Comparison of ENCODE assay signal across 16 cellular contexts in genomic region chr15:60519218-60519617, GRCh38. TPM values are rescaled to one million over a fixed set of nuclear protein-coding genes. Genes with fewer than 3 reads are reported as not detected.
DNase-seq lines count a peak whose midpoint lies in the region; ATAC-seq and TF ChIP-seq lines count a peak whose summit lies in the region.
"Had no signal": no experiment of that assay in that cellular context is flagged by ENCODE, and none has a peak within 500 bp of the region (broad histone marks: within the 10 kb centered on the region; RNA-seq: fewer than 3 reads in every experiment).

No MANE protein-coding gene starts in this region.

- H3K27me3 ChIP-seq in CD8-positive, alpha-beta memory T cell (ENCODE audit: insufficient read depth, low read length, poor library complexity, severe bottlenecking), result no peaks in the 10 kb centered on the region
- H3K27me3 ChIP-seq in PC-3 (ENCODE audit: low read length), result no peaks in the 10 kb centered on the region
- H3K27me3 ChIP-seq in naive thymus-derived CD4-positive, alpha-beta T cell (ENCODE audit: control insufficient read depth in 2 of 2, insufficient read depth in 2 of 2, low read length in 2 of 2), result no peaks in the 10 kb centered on the region
- H3K27me3 ChIP-seq: vagina had no signal

- peak overlapping the region; percentile 73 for H3K9ac ChIP-seq in PC-3 (ENCODE audit: low read length)

- peaks cover 14% of the 10 kb centered on the region for H3K4me1 ChIP-seq in CD8-positive, alpha-beta memory T cell (ENCODE audit: insufficient read depth, low read length)
- peaks cover 44% of the 10 kb centered on the region for H3K4me1 ChIP-seq in PC-3 (ENCODE audit: insufficient read depth, low read length)
- H3K4me1 ChIP-seq in naive thymus-derived CD4-positive, alpha-beta T cell (ENCODE audit: control insufficient read depth in 2 of 2, insufficient read depth in 2 of 2, low read length in 2 of 2), result peaks cover 7 to 13% of the 10 kb centered on the region in 2 donors

- no TSS peak for BruUV-seq in PC-3 (replicated peaks; lab: Mats Ljungman, UMichigan)

- H4K20me1 ChIP-seq in PC-3 (ENCODE audit: low read length), result no peaks in the 10 kb centered on the region

- H3K79me2 ChIP-seq in PC-3 (ENCODE audit: low read length), result no peaks in the 10 kb centered on the region

- H3K36me3 Mint-ChIP-seq in CD8-positive, alpha-beta memory T cell, result peaks cover 4 to 72% (median 17%) of the 10 kb centered on the region in 3 donors
- H3K36me3 Mint-ChIP-seq in naive thymus-derived CD4-positive, alpha-beta T cell, result peaks cover 4 to 34% (median 21%) of the 10 kb centered on the region in 5 donors

- H3K9me2 ChIP-seq in PC-3 (replicated peaks; ENCODE audit: low read length), result no peaks in the 10 kb centered on the region

- peaks cover 18% of the 10 kb centered on the region for H3K36me3 ChIP-seq in CD8-positive, alpha-beta memory T cell (ENCODE audit: insufficient read depth, low read length)
- no peaks in the 10 kb centered on the region for H3K36me3 ChIP-seq in PC-3 (ENCODE audit: low read depth, low read length)
- H3K36me3 ChIP-seq in naive thymus-derived CD4-positive, alpha-beta T cell (ENCODE audit: control insufficient read depth in 2 of 3, insufficient read depth in 3 of 3, low read length in 3 of 3), result peaks cover 6 to 10% (median 9%) of the 10 kb centered on the region in 3 experiments

- CTCF ChIA-PET in CD8-positive, alpha-beta memory T cell (lab: Charles Lee), result interaction anchor here (2.2 to 2.9 kb wide), 3 partner anchors 12 to 31 kb away, joined by 9 to 17 read pairs (median 15); no protein-coding TSS in a partner anchor
- CTCF ChIA-PET in PC-3 (lab: Charles Lee), result no interaction called here
- CTCF ChIA-PET in naive thymus-derived CD4-positive, alpha-beta T cell (lab: Charles Lee), result interaction anchor here (0.7 to 4.1 kb wide), 9 partner anchors 10 to 397 kb away, joined by 3 to 27 read pairs (median 15); no protein-coding TSS in a partner anchor

- no peak for DNase-seq in CD8-positive, alpha-beta memory T cell
- DNase-seq in PC-3 (no peak), choroid plexus epithelial cell (ENCODE audit: low read depth) (peak; percentile 32), anterior cingulate cortex (lab: John Stamatoyannopoulos, UW) (no peak), foreskin melanocyte (no peak)
- no peak for DNase-seq in naive thymus-derived CD4-positive, alpha-beta T cell
- DNase-seq in activated CD4-positive, alpha-beta T cell treated with anti-CD3 and anti-CD28 coated beads for 48 hours, result no peak
- DNase-seq: activated CD8-positive, alpha-beta memory T cell treated with anti-CD3 and anti-CD28 coated beads, Interleukin-2, amount 50 U/mL, for 4 hours; amniotic stem cell; NCI-H2107; NK-92 treated with Interleukin-12 subunit alpha and Interleukin-12 subunit beta, amount 100 ng/mL, for 24 hours; Right ventricle myocardium superior; stimulated activated CD4-positive, alpha-beta T cell treated with anti-CD3 and anti-CD28 coated beads, Interleukin-1b, Interleukin-23, amount 100 ng/mL, for 48 hours had no signal

- H3K27ac ChIP-seq in CD8-positive, alpha-beta memory T cell (ENCODE audit: low read depth, low read length), result no peak overlapping the region
- H3K27ac ChIP-seq in PC-3 (ENCODE audit: low read length), result peak overlapping the region; percentile 98
- H3K27ac ChIP-seq in naive thymus-derived CD4-positive, alpha-beta T cell (ENCODE audit: low read depth, low read length), result no peak overlapping the region
- H3K27ac ChIP-seq: C4-2B, vagina had no signal

- no peak overlapping the region for H3K4me3 ChIP-seq in CD8-positive, alpha-beta memory T cell (ENCODE audit: low read length)
- peak overlapping the region; percentile 34; the same call in 1 of the 2 replicates for H3K4me3 ChIP-seq in PC-3 (ENCODE audit: low read length)
- H3K4me3 ChIP-seq in choroid plexus epithelial cell (ENCODE audit: low read depth, low read length), result no peak overlapping the region
- H3K4me3 ChIP-seq in naive thymus-derived CD4-positive, alpha-beta T cell (ENCODE audit: low read length), result no peak overlapping the region
- H3K4me3 ChIP-seq: vagina had no signal

- H3K4me2 ChIP-seq in PC-3 (ENCODE audit: low read length), result peak overlapping the region; percentile 78

- peaks cover 6% of the 10 kb centered on the region for H3F3A ChIP-seq in PC-3 (ENCODE audit: low read length, unreplicated experiment)

- H3K4me1 Mint-ChIP-seq in CD8-positive, alpha-beta memory T cell, result peaks cover 45 to 77% (median 60%) of the 10 kb centered on the region in 3 donors
- H3K4me1 Mint-ChIP-seq in naive thymus-derived CD4-positive, alpha-beta T cell, result peaks cover 29 to 57% (median 53%) of the 10 kb centered on the region in 7 donors

- no peak for TF ChIP-seq CTCF in PC-3 (conservative IDR thresholded peaks at IDR 0.05; ENCODE audit: low read depth, low read length)
- TF ChIP-seq CTCF in choroid plexus epithelial cell (conservative IDR thresholded peaks at IDR 0.05; ENCODE audit: low read depth, low read length), result no peak

- H3K4me3 Mint-ChIP-seq in CD8-positive, alpha-beta memory T cell, result peak overlapping the region in 1 of 7 donors; percentile 53
- peak overlapping the region in 1 of 10 donors; percentile 25 for H3K4me3 Mint-ChIP-seq in naive thymus-derived CD4-positive, alpha-beta T cell

- no peak overlapping the region for H2AFZ ChIP-seq in PC-3 (ENCODE audit: low read length)

- POLR2A ChIA-PET in CD8-positive, alpha-beta memory T cell (lab: Charles Lee), result interaction anchor here (0.7 kb wide), 1 partner anchor 54 kb away, joined by 3 read pairs; no protein-coding TSS in a partner anchor
- POLR2A ChIA-PET in PC-3 (lab: Charles Lee; ENCODE audit: unreplicated experiment), result no interaction called here
- POLR2A ChIA-PET in naive thymus-derived CD4-positive, alpha-beta T cell (lab: Charles Lee), result interaction anchor here (1.1 kb wide), 1 partner anchor 10 kb away, joined by 3 read pairs; no protein-coding TSS in a partner anchor

- no peaks in the 10 kb centered on the region for H3K27me3 Mint-ChIP-seq in CD8-positive, alpha-beta memory T cell
- no peaks in the 10 kb centered on the region for H3K27me3 Mint-ChIP-seq in naive thymus-derived CD4-positive, alpha-beta T cell

- no peaks in the 10 kb centered on the region for H3K9me3 Mint-ChIP-seq in CD8-positive, alpha-beta memory T cell
- H3K9me3 Mint-ChIP-seq in naive thymus-derived CD4-positive, alpha-beta T cell, result no peaks in the 10 kb centered on the region

- no peak for ATAC-seq in PC-3
- no peak for ATAC-seq in naive thymus-derived CD4-positive, alpha-beta T cell
- no peak for ATAC-seq in GM19328 (IDR thresholded peaks at IDR 0.05; ENCODE audit: unreplicated experiment)

- intact Hi-C loops in PC-3 (cut with micrococcal nuclease), result no loop called here
- intact Hi-C loops in naive thymus-derived CD4-positive, alpha-beta T cell (cut with micrococcal nuclease), result no loop called here

- H3K27ac Mint-ChIP-seq in CD8-positive, alpha-beta memory T cell, result peak overlapping the region; percentile 15 to 96 (median 80)
- H3K27ac Mint-ChIP-seq in naive thymus-derived CD4-positive, alpha-beta T cell, result peak overlapping the region in 6 of 9 donors; percentile 1 to 64 (median 55)

- H3K9me3 ChIP-seq in CD8-positive, alpha-beta memory T cell (ENCODE audit: low read length), result no peaks in the 10 kb centered on the region
- no peaks in the 10 kb centered on the region for H3K9me3 ChIP-seq in PC-3 (ENCODE audit: low read length)
- no peaks in the 10 kb centered on the region for H3K9me3 ChIP-seq in naive thymus-derived CD4-positive, alpha-beta T cell (ENCODE audit: control insufficient read depth in 2 of 3, low read length in 3 of 3)
- H3K9me3 ChIP-seq: vagina had no signal

RNA-seq across cellular contexts. Expression of gene ICE2, which starts 40.3 kb away (rescaled TPM):
- total RNA-seq in CD8-positive, alpha-beta memory T cell, result 10 to 100 TPM; 51.7 to 59.5 TPM
- polyA plus RNA-seq in CD8-positive, alpha-beta memory T cell, result 57.5 TPM
- total RNA-seq in PC-3 (2014; rRNA removed), result 14.8 and 23.7 TPM in 2 replicates
- total RNA-seq in naive thymus-derived CD4-positive, alpha-beta T cell, result 10 to 100 TPM; 44.8 to 70.9 (median 68.0) TPM
- polyA plus RNA-seq in naive thymus-derived CD4-positive, alpha-beta T cell, result 10 to 100 TPM; 45.6 to 54.7 TPM
